Comparison of ENCODE assay signal across 29 cellular contexts in the genomic region with DNA sequence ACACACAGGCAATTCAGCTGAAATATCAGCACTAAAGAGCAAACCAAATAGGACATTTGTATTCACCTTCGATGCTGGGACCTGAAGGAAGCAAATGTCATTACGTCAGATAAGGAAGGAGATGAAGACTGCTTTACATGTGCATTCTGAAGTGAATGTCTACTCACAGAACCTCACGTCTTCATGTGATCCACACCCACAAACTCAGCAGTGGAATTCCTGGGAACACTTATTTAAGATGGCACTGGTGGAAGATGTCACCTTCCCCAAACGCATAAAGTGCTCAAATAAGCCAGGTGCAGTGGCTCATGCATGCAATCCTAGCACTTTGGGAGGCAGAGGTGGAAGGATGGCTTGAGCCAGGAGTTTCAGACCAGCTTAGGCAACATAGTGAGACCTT. TPM values are rescaled to one million over a fixed set of nuclear protein-coding genes. Genes with fewer than 3 reads are reported as not detected.
"Had no signal": no experiment of that assay in that cellular context is flagged by ENCODE, and none has a peak within 500 bp of the region (broad histone marks: within the 10 kb centered on the region; RNA-seq: fewer than 3 reads in every experiment).

No MANE protein-coding gene starts in this region.

- H3K36me3 Mint-ChIP-seq: natural killer cell treated with Interleukin-12 subunit alpha and Interleukin-12 subunit beta and Interleukin-15 and Interleukin-18, amount 100 ng/mL, for 72 hours; stimulated activated memory B cell treated with anti-CD40 and anti-IgM and Interleukin-4, amounts not matched to agents 10 μg/mL and 1 μg/mL and 100 μg/mL, for 72 hours had no signal

- H3K9me3 ChIP-seq: neutrophil, pancreas, prostate gland, suprapubic skin, testis, tibial artery, transverse colon, upper lobe of left lung, vagina had no signal

- H3K4me1 ChIP-seq: prostate gland, spleen, suprapubic skin, tibial artery, transverse colon, upper lobe of left lung, vagina had no signal

- H3K27ac Mint-ChIP-seq: naive thymus-derived CD8-positive, alpha-beta T cell; natural killer cell treated with Interleukin-12 subunit alpha and Interleukin-12 subunit beta and Interleukin-15 and Interleukin-18, amount 100 ng/mL, for 72 hours; nephron progenitor cell; stimulated activated memory B cell treated with anti-CD40 and anti-IgM and Interleukin-4, amounts not matched to agents 10 μg/mL and 1 μg/mL and 100 μg/mL, for 72 hours; stimulated activated naive CD8-positive, alpha-beta T cell treated with anti-CD3 and anti-CD28 coated beads, Interleukin-15, amount 100 ng/mL, for 72 hours had no signal

- H3K27ac ChIP-seq: neutrophil, pancreas, prostate gland, skin epidermis, spleen, suprapubic skin, testis, tibial artery, transverse colon, upper lobe of left lung, vagina had no signal

- H3K36me3 ChIP-seq: neutrophil, pancreas, prostate gland, spleen, suprapubic skin, tibial artery, transverse colon, upper lobe of left lung, vagina had no signal

- H3K4me1 Mint-ChIP-seq: naive thymus-derived CD8-positive, alpha-beta T cell; nephron progenitor cell; neural crest cell; stimulated activated memory B cell treated with anti-CD40 and anti-IgM and Interleukin-4, amounts not matched to agents 10 μg/mL and 1 μg/mL and 100 μg/mL, for 72 hours; stimulated activated naive CD8-positive, alpha-beta T cell treated with anti-CD3 and anti-CD28 coated beads, Interleukin-15, amount 100 ng/mL, for 72 hours had no signal

- H3K9me3 Mint-ChIP-seq: natural killer cell treated with Interleukin-12 subunit alpha and Interleukin-12 subunit beta and Interleukin-15 and Interleukin-18, amount 100 ng/mL, for 72 hours; nephron progenitor cell; neural crest cell had no signal

- H3K27me3 ChIP-seq: pancreas, testis, transverse colon, upper lobe of left lung, vagina had no signal

- ATAC-seq: naive thymus-derived CD8-positive, alpha-beta T cell; natural killer cell treated with Interleukin-12 subunit alpha and Interleukin-12 subunit beta and Interleukin-15 and Interleukin-18, amount 100 ng/mL, for 72 hours; sciatic nerve; stimulated activated memory B cell treated with anti-CD40 and anti-IgM and Interleukin-4, amounts not matched to agents 10 μg/mL and 1 μg/mL and 100 μg/mL, for 72 hours; stimulated activated naive CD8-positive, alpha-beta T cell treated with anti-CD3 and anti-CD28 coated beads, Interleukin-15, amount 100 ng/mL, for 72 hours; stimulated activated naive CD8-positive, alpha-beta T cell treated with anti-CD3 and anti-CD28 coated beads, Interleukin-15, Interleukin-2, amounts not matched to agents 100 U/mL and 50 U/mL, for 24 hours had no signal

- H3K4me3 ChIP-seq: pancreas, prostate gland, skin epidermis, smooth muscle cell, spleen, suprapubic skin, testis, tibial artery, transverse colon, upper lobe of left lung, vagina had no signal

- H3K4me3 Mint-ChIP-seq: naive thymus-derived CD8-positive, alpha-beta T cell; natural killer cell treated with Interleukin-12 subunit alpha and Interleukin-12 subunit beta and Interleukin-15 and Interleukin-18, amount 100 ng/mL, for 72 hours; nephron progenitor cell; neural crest cell; stimulated activated memory B cell treated with anti-CD40 and anti-IgM and Interleukin-4, amounts not matched to agents 10 μg/mL and 1 μg/mL and 100 μg/mL, for 72 hours; stimulated activated naive CD8-positive, alpha-beta T cell treated with anti-CD3 and anti-CD28 coated beads, Interleukin-15, amount 100 ng/mL, for 72 hours had no signal

- DNase-seq: naive thymus-derived CD8-positive, alpha-beta T cell; nephron progenitor cell; pancreas; retina; right cardiac atrium; spleen; stimulated activated CD4-positive, alpha-beta T cell treated with anti-CD3 and anti-CD28 coated beads, Interleukin-12 subunit alpha, Interleukin-12 subunit beta, amount 100 ng/mL, for 4 hours; stimulated activated CD4-positive, alpha-beta T cell treated with anti-CD3 and anti-CD28 coated beads, Interleukin-1b, Interleukin-23, amount 100 ng/mL, for 48 hours; stimulated activated CD4-positive, alpha-beta T cell treated with anti-CD3 and anti-CD28 coated beads, Interleukin-4, amount 100 ng/mL, for 1 hour; stimulated activated CD4-positive, alpha-beta T cell treated with anti-CD3 and anti-CD28 coated beads, Interleukin-4, amount 100 ng/mL, for 4 hours; stimulated activated CD8-positive, alpha-beta memory T cell treated with anti-CD3 and anti-CD28 coated beads, Interleukin-4, amount 100 ng/mL, for 48 hours; stimulated activated naive CD4-positive, alpha-beta T cell; stimulated activated naive CD8-positive, alpha-beta T cell treated with anti-CD3 and anti-CD28 coated beads, Interleukin-15, amount 100 ng/mL, for 72 hours; stimulated activated naive CD8-positive, alpha-beta T cell treated with anti-CD3 and anti-CD28 coated beads, Interleukin-15, Interleukin-2, amounts not matched to agents 100 U/mL and 50 U/mL, for 24 hours; substantia nigra; testis; tibial artery; transverse colon; upper lobe of left lung had no signal

RNA-seq across cellular contexts. Expression of a gene that starts 11.4 kb away (rescaled TPM):
- total RNA-seq: naive thymus-derived CD8-positive, alpha-beta T cell had no signal
- polyA plus RNA-seq: naive thymus-derived CD8-positive, alpha-beta T cell had no signal
